ENCODE assay signal across 1 cellular context in the genomic region with DNA sequence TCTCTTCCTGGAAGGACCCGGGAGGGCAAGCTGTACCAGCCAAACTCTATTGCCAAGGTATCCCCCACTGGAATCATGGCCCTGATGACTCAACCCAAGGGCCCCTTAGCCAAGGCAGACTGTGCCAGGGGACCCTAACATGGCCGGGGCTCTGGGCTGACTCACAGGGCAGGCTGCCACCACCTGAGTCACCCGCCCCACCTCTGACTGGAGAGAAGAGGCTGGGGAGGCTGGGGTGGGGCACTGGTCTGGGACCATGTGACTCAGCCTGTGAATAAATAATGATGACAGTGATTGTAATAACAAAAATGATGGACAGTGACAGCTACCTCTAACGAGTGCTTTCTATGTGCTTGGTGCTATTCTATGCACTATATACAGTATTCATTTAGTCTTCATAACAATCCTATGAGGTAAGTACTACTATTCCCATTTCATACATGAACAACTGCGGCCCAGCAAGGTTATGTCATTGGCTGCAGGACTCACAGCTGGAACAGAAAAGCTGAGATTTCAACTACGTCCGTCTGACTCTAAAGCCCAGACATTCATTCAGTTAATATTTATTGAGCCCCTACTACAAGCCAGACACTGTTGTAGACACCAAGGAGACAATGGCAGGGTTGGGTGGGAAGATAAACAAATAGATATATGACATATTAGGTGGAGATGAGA.
TF ChIP-seq lines count a peak whose summit lies in the region.

No MANE protein-coding gene starts in this region.

TF ChIP-seq in IMR-90, 13 proteins besides CTCF, POLR2A, EP300 and RAD21 (continued from another document):
- TF ChIP-seq, protein P1, sequence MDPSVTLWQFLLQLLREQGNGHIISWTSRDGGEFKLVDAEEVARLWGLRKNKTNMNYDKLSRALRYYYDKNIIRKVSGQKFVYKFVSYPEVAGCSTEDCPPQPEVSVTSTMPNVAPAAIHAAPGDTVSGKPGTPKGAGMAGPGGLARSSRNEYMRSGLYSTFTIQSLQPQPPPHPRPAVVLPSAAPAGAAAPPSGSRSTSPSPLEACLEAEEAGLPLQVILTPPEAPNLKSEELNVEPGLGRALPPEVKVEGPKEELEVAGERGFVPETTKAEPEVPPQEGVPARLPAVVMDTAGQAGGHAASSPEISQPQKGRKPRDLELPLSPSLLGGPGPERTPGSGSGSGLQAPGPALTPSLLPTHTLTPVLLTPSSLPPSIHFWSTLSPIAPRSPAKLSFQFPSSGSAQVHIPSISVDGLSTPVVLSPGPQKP (IDR thresholded peaks at IDR 0.05; ENCODE audit: borderline replicate concordance, low read depth, low read length) = no peak
- TF ChIP-seq, protein P2, sequence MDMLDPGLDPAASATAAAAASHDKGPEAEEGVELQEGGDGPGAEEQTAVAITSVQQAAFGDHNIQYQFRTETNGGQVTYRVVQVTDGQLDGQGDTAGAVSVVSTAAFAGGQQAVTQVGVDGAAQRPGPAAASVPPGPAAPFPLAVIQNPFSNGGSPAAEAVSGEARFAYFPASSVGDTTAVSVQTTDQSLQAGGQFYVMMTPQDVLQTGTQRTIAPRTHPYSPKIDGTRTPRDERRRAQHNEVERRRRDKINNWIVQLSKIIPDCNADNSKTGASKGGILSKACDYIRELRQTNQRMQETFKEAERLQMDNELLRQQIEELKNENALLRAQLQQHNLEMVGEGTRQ (IDR thresholded peaks at IDR 0.05; ENCODE audit: low read depth, low read length) = peak; percentile 72
- TF ChIP-seq BHLHE40 (IDR thresholded peaks at IDR 0.05; ENCODE audit: low read depth, low read length) (no peak), NFE2L2 (IDR thresholded peaks at IDR 0.05; ENCODE audit: low read depth, low read length) (no peak), MAFK (IDR thresholded peaks at IDR 0.05; ENCODE audit: low read depth, low read length) (no peak), MAZ (IDR thresholded peaks at IDR 0.05; ENCODE audit: borderline replicate concordance, low read depth, low read length) (no peak), MXI1 (IDR thresholded peaks at IDR 0.05; ENCODE audit: borderline replicate concordance, low read depth, low read length) (no peak), CHD1 (IDR thresholded peaks at IDR 0.05; ENCODE audit: low read depth, low read length) (no peak), RFX5 (IDR thresholded peaks at IDR 0.05; ENCODE audit: low read depth, low read length) (no peak), SMC3 (IDR thresholded peaks at IDR 0.05; ENCODE audit: low read depth, low read length) (0 out of 2 replicates have a peak, but pooled peaks have one; percentile 4), CEBPB (IDR thresholded peaks at IDR 0.05; ENCODE audit: low read depth, low read length) (no peak)
